In the genomic region with DNA sequence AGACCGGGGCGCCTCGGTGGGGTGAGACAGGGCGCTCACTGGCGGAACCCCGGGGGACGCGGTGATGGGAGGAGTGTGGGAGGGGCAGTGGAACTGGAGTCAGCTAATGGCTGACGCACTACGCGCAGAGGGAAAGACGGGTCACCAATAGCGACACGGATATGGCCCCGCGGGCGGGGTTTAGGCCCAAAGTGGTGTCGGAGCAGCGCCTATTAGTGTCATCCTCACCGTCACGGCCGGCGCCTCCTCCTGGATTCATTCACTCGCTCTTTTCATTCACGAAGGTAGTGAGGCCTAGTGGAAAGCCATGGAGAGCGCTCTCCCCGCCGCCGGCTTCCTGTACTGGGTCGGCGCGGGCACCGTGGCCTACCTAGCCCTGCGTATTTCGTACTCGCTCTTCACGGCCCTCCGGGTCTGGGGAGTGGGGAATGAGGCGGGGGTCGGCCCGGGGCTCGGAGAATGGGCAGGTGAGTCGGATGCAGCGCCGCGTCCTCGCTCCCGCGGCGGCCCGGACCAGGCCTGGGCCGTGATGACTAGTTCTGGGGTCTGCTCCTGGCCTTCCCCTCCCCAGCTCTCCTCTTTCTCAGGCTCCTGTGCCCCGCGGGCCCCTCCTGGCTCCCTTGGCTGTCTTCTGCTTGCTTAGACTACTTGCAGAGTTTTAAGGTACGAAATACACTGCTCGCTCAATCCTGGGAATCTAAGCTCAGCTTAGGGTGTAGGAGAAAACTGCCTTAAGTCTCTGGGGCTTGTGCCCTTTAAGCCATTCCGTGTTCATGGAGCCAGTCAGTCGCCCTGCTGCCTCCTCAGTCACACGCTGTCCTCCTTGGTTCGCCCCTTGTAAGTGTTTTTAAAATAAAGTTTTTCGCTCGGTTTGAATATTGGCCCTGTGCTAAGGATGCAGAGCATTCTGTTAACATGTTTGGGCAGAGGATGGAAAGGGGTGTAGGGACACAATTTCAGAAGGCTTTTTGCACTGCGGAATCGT, we compare ENCODE assay signal across 1 cellular context.
TF ChIP-seq lines count a peak whose summit lies in the region.

A gene (plus strand): TSS at position 218 of the 985 bp plus-strand sequence. CDS start 90 bp downstream, at position 308.

TF ChIP-seq in HepG2, 621 proteins besides CTCF, POLR2A, EP300 and RAD21 (continued from another document and continues in another):
- TF ChIP-seq ZNF292 (CRISPR knock-in tag; IDR thresholded peaks at IDR 0.05; ENCODE audit: borderline replicate concordance, low read depth) (no peak; the same call in 1 of the 2 replicates), ZNF256 (CRISPR knock-in tag; conservative IDR thresholded peaks at IDR 0.05) (no peak), CENPT (CRISPR knock-in tag; IDR thresholded peaks at IDR 0.05; ENCODE audit: low read depth) (no peak), ISX (CRISPR knock-in tag; conservative IDR thresholded peaks at IDR 0.05) (0 out of 2 replicates have a peak, but pooled peaks have one; percentile 22), ZNF12 (CRISPR knock-in tag; IDR thresholded peaks at IDR 0.05) (peak; percentile 79), GZF1 (CRISPR knock-in tag; IDR thresholded peaks at IDR 0.05) (no peak), ZNF761 (CRISPR knock-in tag; conservative IDR thresholded peaks at IDR 0.05) (peak; percentile 89; the same call in 1 of the 2 replicates), NCOA5 (CRISPR knock-in tag; IDR thresholded peaks at IDR 0.05) (no peak), ZNF577 (CRISPR knock-in tag; IDR thresholded peaks at IDR 0.05; ENCODE audit: borderline replicate concordance, low read depth) (no peak), ZNF10 (CRISPR knock-in tag; IDR thresholded peaks at IDR 0.05; ENCODE audit: borderline replicate concordance, low read depth) (no peak), KDM3A (CRISPR knock-in tag; IDR thresholded peaks at IDR 0.05; ENCODE audit: low read depth) (no peak), KMT2B (CRISPR knock-in tag; IDR thresholded peaks at IDR 0.05) (peak; percentile 76; the same call in 1 of the 2 replicates), MZF1 (CRISPR knock-in tag; IDR thresholded peaks at IDR 0.05; ENCODE audit: borderline replicate concordance) (no peak), MYC (CRISPR knock-in tag; IDR thresholded peaks at IDR 0.05; ENCODE audit: borderline replicate concordance) (peak; percentile 15; the same call in 1 of the 2 replicates), ZNF121 (CRISPR knock-in tag; IDR thresholded peaks at IDR 0.05) (no peak), KLF6 (CRISPR knock-in tag; IDR thresholded peaks at IDR 0.05) (0 out of 2 replicates have a peak, but pooled peaks have one; percentile 37), POLR2AphosphoS2 (IDR thresholded peaks at IDR 0.05; ENCODE audit: low read depth, low read length) (no peak), NFE2 (CRISPR knock-in tag; IDR thresholded peaks at IDR 0.05) (no peak), RFXAP (CRISPR knock-in tag; IDR thresholded peaks at IDR 0.05; ENCODE audit: borderline replicate concordance) (peak; percentile 86), ZNF33A (CRISPR knock-in tag; IDR thresholded peaks at IDR 0.05; ENCODE audit: borderline replicate concordance) (no peak), ZNF234 (CRISPR knock-in tag; conservative IDR thresholded peaks at IDR 0.05) (no peak), ATF7 (IDR thresholded peaks at IDR 0.05) (no peak), ATF7 (CRISPR knock-in tag; IDR thresholded peaks at IDR 0.05) (no peak), ZNF382 (CRISPR knock-in tag; IDR thresholded peaks at IDR 0.05; ENCODE audit: borderline replicate concordance) (no peak), ZFP37 (CRISPR knock-in tag; IDR thresholded peaks at IDR 0.05; ENCODE audit: borderline replicate concordance) (no peak), ZSCAN22 (CRISPR knock-in tag; IDR thresholded peaks at IDR 0.05) (no peak), ZFP36L1 (CRISPR knock-in tag; IDR thresholded peaks at IDR 0.05) (no peak), TMF1 (CRISPR knock-in tag; IDR thresholded peaks at IDR 0.05; ENCODE audit: low read depth) (peak; percentile 70; the same call in 1 of the 2 replicates), CEBPB (IDR thresholded peaks at IDR 0.05; ENCODE audit: borderline replicate concordance, low read depth, low read length) (no peak), ZZZ3 (CRISPR knock-in tag; IDR thresholded peaks at IDR 0.05; ENCODE audit: borderline replicate concordance) (peak; percentile 63; the same call in 1 of the 2 replicates), IKZF4 (CRISPR knock-in tag; IDR thresholded peaks at IDR 0.05; ENCODE audit: borderline replicate concordance, low read depth, not compliant biosample characterization) (peak; percentile 7), ZNF138 (CRISPR knock-in tag; IDR thresholded peaks at IDR 0.05; ENCODE audit: low read depth) (no peak), SRY (CRISPR knock-in tag; IDR thresholded peaks at IDR 0.05) (peak; percentile 87), EED (CRISPR knock-in tag; IDR thresholded peaks at IDR 0.05) (0 out of 2 replicates have a peak, but pooled peaks have one; percentile 59), ZNF460 (CRISPR knock-in tag; IDR thresholded peaks at IDR 0.05; ENCODE audit: borderline replicate concordance) (no peak; the same call in 1 of the 2 replicates)
- TF ChIP-seq, protein P1, sequence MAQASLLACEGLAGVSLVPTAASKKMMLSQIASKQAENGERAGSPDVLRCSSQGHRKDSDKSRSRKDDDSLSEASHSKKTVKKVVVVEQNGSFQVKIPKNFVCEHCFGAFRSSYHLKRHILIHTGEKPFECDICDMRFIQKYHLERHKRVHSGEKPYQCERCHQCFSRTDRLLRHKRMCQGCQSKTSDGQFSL (CRISPR knock-in tag; IDR thresholded peaks at IDR 0.05): no peak
- TF ChIP-seq, protein P2, sequence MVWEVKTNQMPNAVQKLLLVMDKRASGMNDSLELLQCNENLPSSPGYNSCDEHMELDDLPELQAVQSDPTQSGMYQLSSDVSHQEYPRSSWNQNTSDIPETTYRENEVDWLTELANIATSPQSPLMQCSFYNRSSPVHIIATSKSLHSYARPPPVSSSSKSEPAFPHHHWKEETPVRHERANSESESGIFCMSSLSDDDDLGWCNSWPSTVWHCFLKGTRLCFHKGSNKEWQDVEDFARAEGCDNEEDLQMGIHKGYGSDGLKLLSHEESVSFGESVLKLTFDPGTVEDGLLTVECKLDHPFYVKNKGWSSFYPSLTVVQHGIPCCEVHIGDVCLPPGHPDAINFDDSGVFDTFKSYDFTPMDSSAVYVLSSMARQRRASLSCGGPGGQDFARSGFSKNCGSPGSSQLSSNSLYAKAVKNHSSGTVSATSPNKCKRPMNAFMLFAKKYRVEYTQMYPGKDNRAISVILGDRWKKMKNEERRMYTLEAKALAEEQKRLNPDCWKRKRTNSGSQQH (CRISPR knock-in tag; IDR thresholded peaks at IDR 0.05; ENCODE audit: low read depth): peak; percentile 93; the same call in 1 of the 2 replicates
- TF ChIP-seq, protein P3, sequence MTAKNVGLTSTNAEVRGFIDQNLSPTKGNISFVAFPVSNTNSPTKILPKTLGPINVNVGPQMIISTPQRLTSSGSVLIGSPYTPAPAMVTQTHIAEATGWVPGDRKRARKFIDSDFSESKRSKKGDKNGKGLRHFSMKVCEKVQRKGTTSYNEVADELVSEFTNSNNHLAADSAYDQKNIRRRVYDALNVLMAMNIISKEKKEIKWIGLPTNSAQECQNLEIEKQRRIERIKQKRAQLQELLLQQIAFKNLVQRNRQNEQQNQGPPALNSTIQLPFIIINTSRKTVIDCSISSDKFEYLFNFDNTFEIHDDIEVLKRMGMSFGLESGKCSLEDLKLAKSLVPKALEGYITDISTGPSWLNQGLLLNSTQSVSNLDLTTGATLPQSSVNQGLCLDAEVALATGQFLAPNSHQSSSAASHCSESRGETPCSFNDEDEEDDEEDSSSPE (CRISPR knock-in tag; IDR thresholded peaks at IDR 0.05): peak; percentile 70; the same call in 1 of the 2 replicates
- TF ChIP-seq, protein P4, sequence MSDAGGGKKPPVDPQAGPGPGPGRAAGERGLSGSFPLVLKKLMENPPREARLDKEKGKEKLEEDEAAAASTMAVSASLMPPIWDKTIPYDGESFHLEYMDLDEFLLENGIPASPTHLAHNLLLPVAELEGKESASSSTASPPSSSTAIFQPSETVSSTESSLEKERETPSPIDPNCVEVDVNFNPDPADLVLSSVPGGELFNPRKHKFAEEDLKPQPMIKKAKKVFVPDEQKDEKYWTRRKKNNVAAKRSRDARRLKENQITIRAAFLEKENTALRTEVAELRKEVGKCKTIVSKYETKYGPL (CRISPR knock-in tag; IDR thresholded peaks at IDR 0.05): no peak
- TF ChIP-seq, protein P5, sequence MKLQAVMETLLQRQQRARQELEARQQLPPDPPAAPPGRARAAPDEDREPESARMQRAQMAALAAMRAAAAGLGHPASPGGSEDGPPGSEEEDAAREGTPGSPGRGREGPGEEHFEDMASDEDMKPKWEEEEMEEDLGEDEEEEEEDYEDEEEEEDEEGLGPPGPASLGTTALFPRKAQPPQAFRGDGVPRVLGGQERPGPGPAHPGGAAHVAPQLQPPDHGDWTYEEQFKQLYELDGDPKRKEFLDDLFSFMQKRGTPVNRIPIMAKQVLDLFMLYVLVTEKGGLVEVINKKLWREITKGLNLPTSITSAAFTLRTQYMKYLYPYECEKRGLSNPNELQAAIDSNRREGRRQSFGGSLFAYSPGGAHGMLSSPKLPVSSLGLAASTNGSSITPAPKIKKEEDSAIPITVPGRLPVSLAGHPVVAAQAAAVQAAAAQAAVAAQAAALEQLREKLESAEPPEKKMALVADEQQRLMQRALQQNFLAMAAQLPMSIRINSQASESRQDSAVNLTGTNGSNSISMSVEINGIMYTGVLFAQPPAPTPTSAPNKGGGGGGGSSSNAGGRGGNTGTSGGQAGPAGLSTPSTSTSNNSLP (IDR thresholded peaks at IDR 0.05; ENCODE audit: low read depth, low read length): peak; percentile 54
- TF ChIP-seq, protein P6, sequence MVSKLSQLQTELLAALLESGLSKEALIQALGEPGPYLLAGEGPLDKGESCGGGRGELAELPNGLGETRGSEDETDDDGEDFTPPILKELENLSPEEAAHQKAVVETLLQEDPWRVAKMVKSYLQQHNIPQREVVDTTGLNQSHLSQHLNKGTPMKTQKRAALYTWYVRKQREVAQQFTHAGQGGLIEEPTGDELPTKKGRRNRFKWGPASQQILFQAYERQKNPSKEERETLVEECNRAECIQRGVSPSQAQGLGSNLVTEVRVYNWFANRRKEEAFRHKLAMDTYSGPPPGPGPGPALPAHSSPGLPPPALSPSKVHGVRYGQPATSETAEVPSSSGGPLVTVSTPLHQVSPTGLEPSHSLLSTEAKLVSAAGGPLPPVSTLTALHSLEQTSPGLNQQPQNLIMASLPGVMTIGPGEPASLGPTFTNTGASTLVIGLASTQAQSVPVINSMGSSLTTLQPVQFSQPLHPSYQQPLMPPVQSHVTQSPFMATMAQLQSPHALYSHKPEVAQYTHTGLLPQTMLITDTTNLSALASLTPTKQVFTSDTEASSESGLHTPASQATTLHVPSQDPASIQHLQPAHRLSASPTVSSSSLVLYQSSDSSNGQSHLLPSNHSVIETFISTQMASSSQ (IDR thresholded peaks at IDR 0.05; ENCODE audit: low read depth): no peak
- TF ChIP-seq, protein P6 (CRISPR knock-in tag; IDR thresholded peaks at IDR 0.05; ENCODE audit: borderline replicate concordance): peak; percentile 69
- TF ChIP-seq, protein P7, sequence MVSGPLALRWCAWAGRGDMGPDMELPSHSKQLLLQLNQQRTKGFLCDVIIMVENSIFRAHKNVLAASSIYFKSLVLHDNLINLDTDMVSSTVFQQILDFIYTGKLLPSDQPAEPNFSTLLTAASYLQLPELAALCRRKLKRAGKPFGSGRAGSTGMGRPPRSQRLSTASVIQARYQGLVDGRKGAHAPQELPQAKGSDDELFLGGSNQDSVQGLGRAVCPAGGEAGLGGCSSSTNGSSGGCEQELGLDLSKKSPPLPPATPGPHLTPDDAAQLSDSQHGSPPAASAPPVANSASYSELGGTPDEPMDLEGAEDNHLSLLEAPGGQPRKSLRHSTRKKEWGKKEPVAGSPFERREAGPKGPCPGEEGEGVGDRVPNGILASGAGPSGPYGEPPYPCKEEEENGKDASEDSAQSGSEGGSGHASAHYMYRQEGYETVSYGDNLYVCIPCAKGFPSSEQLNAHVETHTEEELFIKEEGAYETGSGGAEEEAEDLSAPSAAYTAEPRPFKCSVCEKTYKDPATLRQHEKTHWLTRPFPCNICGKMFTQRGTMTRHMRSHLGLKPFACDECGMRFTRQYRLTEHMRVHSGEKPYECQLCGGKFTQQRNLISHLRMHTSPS (CRISPR knock-in tag; IDR thresholded peaks at IDR 0.05; ENCODE audit: low read depth): no peak
- TF ChIP-seq, protein P8, sequence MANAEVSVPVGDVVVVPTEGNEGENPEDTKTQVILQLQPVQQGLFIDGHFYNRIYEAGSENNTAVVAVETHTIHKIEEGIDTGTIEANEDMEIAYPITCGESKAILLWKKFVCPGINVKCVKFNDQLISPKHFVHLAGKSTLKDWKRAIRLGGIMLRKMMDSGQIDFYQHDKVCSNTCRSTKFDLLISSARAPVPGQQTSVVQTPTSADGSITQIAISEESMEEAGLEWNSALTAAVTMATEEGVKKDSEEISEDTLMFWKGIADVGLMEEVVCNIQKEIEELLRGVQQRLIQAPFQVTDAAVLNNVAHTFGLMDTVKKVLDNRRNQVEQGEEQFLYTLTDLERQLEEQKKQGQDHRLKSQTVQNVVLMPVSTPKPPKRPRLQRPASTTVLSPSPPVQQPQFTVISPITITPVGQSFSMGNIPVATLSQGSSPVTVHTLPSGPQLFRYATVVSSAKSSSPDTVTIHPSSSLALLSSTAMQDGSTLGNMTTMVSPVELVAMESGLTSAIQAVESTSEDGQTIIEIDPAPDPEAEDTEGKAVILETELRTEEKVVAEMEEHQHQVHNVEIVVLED (CRISPR knock-in tag; IDR thresholded peaks at IDR 0.05; ENCODE audit: borderline replicate concordance): peak; percentile 69; the same call in 1 of the 2 replicates
- TF ChIP-seq, protein P9, sequence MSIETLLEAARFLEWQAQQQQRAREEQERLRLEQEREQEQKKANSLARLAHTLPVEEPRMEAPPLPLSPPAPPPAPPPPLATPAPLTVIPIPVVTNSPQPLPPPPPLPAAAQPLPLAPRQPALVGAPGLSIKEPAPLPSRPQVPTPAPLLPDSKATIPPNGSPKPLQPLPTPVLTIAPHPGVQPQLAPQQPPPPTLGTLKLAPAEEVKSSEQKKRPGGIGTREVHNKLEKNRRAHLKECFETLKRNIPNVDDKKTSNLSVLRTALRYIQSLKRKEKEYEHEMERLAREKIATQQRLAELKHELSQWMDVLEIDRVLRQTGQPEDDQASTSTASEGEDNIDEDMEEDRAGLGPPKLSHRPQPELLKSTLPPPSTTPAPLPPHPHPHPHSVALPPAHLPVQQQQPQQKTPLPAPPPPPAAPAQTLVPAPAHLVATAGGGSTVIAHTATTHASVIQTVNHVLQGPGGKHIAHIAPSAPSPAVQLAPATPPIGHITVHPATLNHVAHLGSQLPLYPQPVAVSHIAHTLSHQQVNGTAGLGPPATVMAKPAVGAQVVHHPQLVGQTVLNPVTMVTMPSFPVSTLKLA (IDR thresholded peaks at IDR 0.05): no peak
